1 cellular context compared by ENCODE assay signal in the genomic region with DNA sequence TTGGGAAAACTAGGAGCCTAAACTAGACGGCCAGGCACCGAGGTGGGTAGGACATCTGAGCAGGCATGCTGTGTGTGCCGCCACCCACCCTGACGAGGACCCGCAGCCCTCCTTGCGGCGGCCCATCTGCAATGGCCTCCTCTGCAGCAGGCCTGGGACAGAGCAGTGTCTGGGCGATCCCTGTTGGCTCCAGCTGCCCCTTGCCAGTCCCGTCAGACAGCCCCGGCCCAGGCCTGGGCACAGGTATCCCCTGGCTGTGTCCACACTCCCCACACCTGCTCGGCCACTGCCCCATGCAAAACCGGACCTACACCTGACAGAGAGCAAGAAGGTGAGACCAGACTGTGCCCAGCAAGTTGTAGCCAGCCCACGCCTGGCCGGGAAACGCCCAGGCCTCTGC.
TF ChIP-seq lines count a peak whose summit lies in the region.

No MANE protein-coding gene starts in this region.

TF ChIP-seq in SK-N-SH treated with all-trans-retinoic acid at 6 μM for 48 hours, 23 proteins besides CTCF, POLR2A, EP300 and RAD21 (continued from another document):
- TF ChIP-seq CREB5 (CRISPR knock-in tag; IDR thresholded peaks at IDR 0.05; ENCODE audit: low read depth): no peak
- TF ChIP-seq CSDC2 (CRISPR knock-in tag; IDR thresholded peaks at IDR 0.05): no peak
- TF ChIP-seq GLIS3 (CRISPR knock-in tag; IDR thresholded peaks at IDR 0.05): no peak
- no peak for TF ChIP-seq ISL1 (CRISPR knock-in tag; IDR thresholded peaks at IDR 0.05)
- no peak for TF ChIP-seq TOX (CRISPR knock-in tag; IDR thresholded peaks at IDR 0.05; ENCODE audit: borderline replicate concordance)
- no peak for TF ChIP-seq CSRNP3 (CRISPR knock-in tag; IDR thresholded peaks at IDR 0.05)
- no peak for TF ChIP-seq ESRRG (CRISPR knock-in tag; IDR thresholded peaks at IDR 0.05)
- TF ChIP-seq ZFP3 (CRISPR knock-in tag; IDR thresholded peaks at IDR 0.05): no peak
- TF ChIP-seq BACH2 (CRISPR knock-in tag; IDR thresholded peaks at IDR 0.05; ENCODE audit: borderline replicate concordance): no peak
- no peak for TF ChIP-seq PATZ1 (CRISPR knock-in tag; IDR thresholded peaks at IDR 0.05; ENCODE audit: borderline replicate concordance)
- no peak for TF ChIP-seq SNAI2 (CRISPR knock-in tag; IDR thresholded peaks at IDR 0.05)
- TF ChIP-seq PPARA (CRISPR knock-in tag; IDR thresholded peaks at IDR 0.05; ENCODE audit: borderline replicate concordance): no peak
- no peak for TF ChIP-seq ZFP30 (CRISPR knock-in tag; IDR thresholded peaks at IDR 0.05)
- no peak for TF ChIP-seq ZC3H10 (CRISPR knock-in tag; IDR thresholded peaks at IDR 0.05)
